17 cellular contexts compared by ENCODE assay signal in genomic region chr1:78009836-78010235, GRCh38. TPM values are rescaled to one million over a fixed set of nuclear protein-coding genes. Genes with fewer than 3 reads are reported as not detected.
DNase-seq lines count a peak whose midpoint lies in the region; ATAC-seq and TF ChIP-seq lines count a peak whose summit lies in the region.
"Had no signal": no experiment of that assay in that cellular context is flagged by ENCODE, and none has a peak within 500 bp of the region (broad histone marks: within the 10 kb centered on the region; RNA-seq: fewer than 3 reads in every experiment).

No MANE protein-coding gene starts in this region.

- in situ Hi-C loops in astrocyte of the spinal cord (cut with HindIII; ENCODE audit: low sequenced_read_pairs): no loop called here

- H3K27ac ChIP-seq in right cardiac atrium (ENCODE audit: low read length) (peak overlapping the region; percentile 45), thoracic aorta (peak overlapping the region; percentile 1 to 48)
- H3K27ac ChIP-seq: KMS-11 had no signal

- intact Hi-C loops in right cardiac atrium (cut with DNase I): loop anchor here in 1 of 4 donors (5.0 kb wide), 1 partner anchor 37 kb away; the partner anchor contains the start of gene GIPC2

- ATAC-seq in right cardiac atrium: no peak
- ATAC-seq in thoracic aorta (ENCODE audit: insufficient number of reproducible peaks, low FRiP score, low read depth): no peak
- ATAC-seq in HG03342 (IDR thresholded peaks at IDR 0.05; ENCODE audit: unreplicated experiment): no peak
- ATAC-seq in HG03442 (IDR thresholded peaks at IDR 0.05; ENCODE audit: unreplicated experiment): no peak
- ATAC-seq: activated CD8-positive, alpha-beta T cell treated with anti-CD3 and anti-CD28 coated beads for 36 hours; HCT116; stimulated activated naive CD8-positive, alpha-beta T cell treated with anti-CD3 and anti-CD28 coated beads, Interleukin-15, amount 100 ng/mL, for 72 hours had no signal

- 60% methylated on average over 3 of the region's 3 CpGs for WGBS in right cardiac atrium

- H3K4me1 ChIP-seq in right cardiac atrium (ENCODE audit: control insufficient read depth, insufficient read depth, low read length): no peaks in the 10 kb centered on the region
- H3K4me1 ChIP-seq in thoracic aorta (ENCODE audit: control insufficient read depth in 1 of 2, low read depth in 2 of 2): peaks cover 23 to 45% of the 10 kb centered on the region in 2 donors

- peaks cover 6% of the 10 kb centered on the region; the same call in 1 of the 2 replicates for H3K9me3 Mint-ChIP-seq in HFFc6
- H3K9me3 Mint-ChIP-seq: activated CD8-positive, alpha-beta T cell treated with anti-CD3 and anti-CD28 coated beads for 36 hours; CD4-positive, alpha-beta memory T cell; stimulated activated naive CD8-positive, alpha-beta T cell treated with anti-CD3 and anti-CD28 coated beads, Interleukin-15, amount 100 ng/mL, for 72 hours had no signal

- peaks cover 2% of the 10 kb centered on the region; the same call in 1 of the 2 replicates for H3K27me3 Mint-ChIP-seq in HFFc6 (ENCODE audit: insufficient read depth)
- H3K27me3 Mint-ChIP-seq: activated CD8-positive, alpha-beta T cell treated with anti-CD3 and anti-CD28 coated beads for 36 hours; CD4-positive, alpha-beta memory T cell; stimulated activated naive CD8-positive, alpha-beta T cell treated with anti-CD3 and anti-CD28 coated beads, Interleukin-15, amount 100 ng/mL, for 72 hours had no signal

- H3K4me3 ChIP-seq in astrocyte of the spinal cord (ENCODE audit: low read depth, low read length) (peak overlapping the region; percentile 35), right cardiac atrium (ENCODE audit: low read length) (peak overlapping the region; percentile 25), thoracic aorta (peak overlapping the region; percentile 79)

- H3K4me1 Mint-ChIP-seq in HFFc6 (ENCODE audit: low read depth): peaks cover 48% of the 10 kb centered on the region

- peaks cover 67% of the 10 kb centered on the region for H3K36me3 Mint-ChIP-seq in HFFc6 (ENCODE audit: low read depth)

- peak overlapping the region; percentile 78 for H3K4me3 Mint-ChIP-seq in HFFc6
- H3K4me3 Mint-ChIP-seq: activated CD8-positive, alpha-beta T cell treated with anti-CD3 and anti-CD28 coated beads for 36 hours; CD4-positive, alpha-beta memory T cell; stimulated activated naive CD8-positive, alpha-beta T cell treated with anti-CD3 and anti-CD28 coated beads, Interleukin-15, amount 100 ng/mL, for 72 hours had no signal

- no peak for TF ChIP-seq CTCF in HFFc6 (IDR thresholded peaks at IDR 0.05)
- no peak for TF ChIP-seq CTCF in astrocyte of the spinal cord (IDR thresholded peaks at IDR 0.05; ENCODE audit: low read depth, low read length)
- TF ChIP-seq CTCF in thoracic aorta (IDR thresholded peaks at IDR 0.05): no peak

- no peaks in the 10 kb centered on the region for H3K27me3 ChIP-seq in right cardiac atrium (ENCODE audit: control insufficient read depth, insufficient read depth)
- H3K27me3 ChIP-seq in thoracic aorta (replicated peaks; ENCODE audit: insufficient read depth): no peaks in the 10 kb centered on the region

- peaks cover 9% of the 10 kb centered on the region for H3K36me3 ChIP-seq in thoracic aorta

- DNase-seq in HFFc6 (no peak), astrocyte of the spinal cord (ENCODE audit: low read depth, low spot score) (peak; percentile 55), right cardiac atrium (no peak), thoracic aorta (ENCODE audit: low spot score) (no peak)
- DNase-seq in activated CD8-positive, alpha-beta memory T cell treated with anti-CD3 and anti-CD28 coated beads, Interleukin-2, amount 50 U/mL, for 4 hours: no peak
- DNase-seq: activated CD8-positive, alpha-beta T cell treated with anti-CD3 and anti-CD28 coated beads for 36 hours; CD4-positive, alpha-beta memory T cell; effector memory CD4-positive, alpha-beta T cell; NCI-H1436; NK-92 treated with Interleukin-12 subunit alpha and Interleukin-12 subunit beta, amount 100 ng/mL, for 24 hours; small intestine; stimulated activated naive CD8-positive, alpha-beta T cell treated with anti-CD3 and anti-CD28 coated beads, Interleukin-15, amount 100 ng/mL, for 72 hours had no signal

- H3K9me3 ChIP-seq in right cardiac atrium (ENCODE audit: control insufficient read depth, low read length) (no peaks in the 10 kb centered on the region), thoracic aorta (no peaks in the 10 kb centered on the region)

- H3K27ac Mint-ChIP-seq in HFFc6: peak overlapping the region; percentile 64
- H3K27ac Mint-ChIP-seq: activated CD8-positive, alpha-beta T cell treated with anti-CD3 and anti-CD28 coated beads for 36 hours; CD4-positive, alpha-beta memory T cell; stimulated activated naive CD8-positive, alpha-beta T cell treated with anti-CD3 and anti-CD28 coated beads, Interleukin-15, amount 100 ng/mL, for 72 hours had no signal

RNA-seq across cellular contexts. Expression of gene DNAJB4, which starts 5.1 kb away (rescaled TPM):
- total RNA-seq in HFFc6 (2021; fragmentation: NEBNext Ultra II Directional; extraction: Animal tissue kit (Norgen Biotek cat#: 25700)): 100 to 1,000 TPM in 3 of 6 experiments, 10 to 100 TPM in 3; 89.6 to 245 (median 99.0) TPM
- 100 to 1,000 TPM in 2 of 4 donors, 10 to 100 TPM in 2; 71.2 to 106 (median 98.6) TPM for total RNA-seq in right cardiac atrium
- polyA plus RNA-seq in right cardiac atrium: 46.9 TPM
- total RNA-seq in thoracic aorta: 10 to 100 TPM; 41.0 to 59.8 TPM

RNA-seq across cellular contexts. Expression of gene FUBP1, which starts 31.0 kb away (rescaled TPM):
- 100 to 1,000 TPM in 5 of 6 experiments, 10 to 100 TPM in 1; 94.7 to 125 (median 119) TPM for total RNA-seq in HFFc6 (2021; fragmentation: NEBNext Ultra II Directional; extraction: Animal tissue kit (Norgen Biotek cat#: 25700))
- total RNA-seq in right cardiac atrium: 10 to 100 TPM; 57.6 to 73.0 (median 58.9) TPM
- polyA plus RNA-seq in right cardiac atrium: 39.5 TPM
- total RNA-seq in thoracic aorta: 100 to 1,000 TPM in 1 of 2 donors, 10 to 100 TPM in 1; 73.8 to 118 TPM

RNA-seq across cellular contexts. Expression of gene GIPC2, which starts 35.9 kb away (rescaled TPM):
- under 1 TPM; 0.17 to 1.00 (median 0.26) TPM for total RNA-seq in HFFc6 (2021; fragmentation: NEBNext Ultra II Directional; extraction: Animal tissue kit (Norgen Biotek cat#: 25700))
- 1 to 10 TPM; 1.3 to 1.8 (median 1.7) TPM for total RNA-seq in right cardiac atrium
- polyA plus RNA-seq in right cardiac atrium: 1.5 TPM
- 1 to 10 TPM; 1.6 to 3.2 TPM for total RNA-seq in thoracic aorta
- total RNA-seq: SK-MEL-5 had no signal

Comparison
In these comparisons a context has a peak if more than half of its experiments do, and no peak if none do; other contexts are left out.
1. H3K4me3 ChIP-seq: peak in every context shown above with its lines; median percentile 79 in thoracic aorta; 35 in astrocyte of the spinal cord; 25 in right cardiac atrium.